13 cellular contexts compared by ENCODE assay signal in genomic region chr3:171384101-171384891, GRCh38.
DNase-seq lines count a peak whose midpoint lies in the region; ATAC-seq and TF ChIP-seq lines count a peak whose summit lies in the region.
"Had no signal": no experiment of that assay in that cellular context is flagged by ENCODE, and none has a peak within 500 bp of the region (broad histone marks: within the 10 kb centered on the region; RNA-seq: fewer than 3 reads in every experiment).

No MANE protein-coding gene starts in this region.

- H3K27ac ChIP-seq in MM.1S (ENCODE audit: low read length), result no peak overlapping the region
- H3K27ac ChIP-seq: C4-2B, tibial artery had no signal

- H3K4me3 Mint-ChIP-seq in activated T-helper 2 cell treated with anti-CD3 and anti-CD28 coated beads, Interferon-gamma antibody, Interleukin-2, Interleukin-4, amounts not matched to agents 10 μg/mL and 5 μg/mL and 100 μg/mL, durations not matched to agents 14 hours and 24 hours and 36 hours (ENCODE audit: low read depth), result peak overlapping the region; percentile 22
- H3K4me3 Mint-ChIP-seq in stimulated activated naive B cell treated with anti-CD40 and anti-IgM and Interleukin-4, amounts not matched to agents 10 μg/mL and 1 μg/mL and 100 μg/mL, for 72 hours, result peak overlapping the region; percentile 8 to 43
- H3K4me3 Mint-ChIP-seq in stimulated activated memory B cell treated with anti-CD40 and anti-IgM and Interleukin-4, amounts not matched to agents 10 μg/mL and 1 μg/mL and 100 μg/mL, for 72 hours, result no peak overlapping the region
- H3K4me3 Mint-ChIP-seq in nephron progenitor cell, result no peak overlapping the region
- H3K4me3 Mint-ChIP-seq: activated naive CD4-positive, alpha-beta T cell treated with anti-CD3 and anti-CD28 coated beads, Interleukin-2, amount 10 ng/mL, durations not matched to agents 7 days and 5 days had no signal

- H3K27ac Mint-ChIP-seq in activated T-helper 2 cell treated with anti-CD3 and anti-CD28 coated beads, Interferon-gamma antibody, Interleukin-2, Interleukin-4, amounts not matched to agents 10 μg/mL and 5 μg/mL and 100 μg/mL, durations not matched to agents 14 hours and 24 hours and 36 hours, result peak overlapping the region; percentile 10
- H3K27ac Mint-ChIP-seq in stimulated activated naive B cell treated with anti-CD40 and anti-IgM and Interleukin-4, amounts not matched to agents 10 μg/mL and 1 μg/mL and 100 μg/mL, for 72 hours, result no peak overlapping the region
- no peak overlapping the region for H3K27ac Mint-ChIP-seq in stimulated activated memory B cell treated with anti-CD40 and anti-IgM and Interleukin-4, amounts not matched to agents 10 μg/mL and 1 μg/mL and 100 μg/mL, for 72 hours
- H3K27ac Mint-ChIP-seq in nephron progenitor cell, result no peak overlapping the region
- H3K27ac Mint-ChIP-seq: activated naive CD4-positive, alpha-beta T cell treated with anti-CD3 and anti-CD28 coated beads, Interleukin-2, amount 10 ng/mL, durations not matched to agents 7 days and 5 days had no signal

- peaks cover 53% of the 10 kb centered on the region for H3K4me1 Mint-ChIP-seq in activated T-helper 2 cell treated with anti-CD3 and anti-CD28 coated beads, Interferon-gamma antibody, Interleukin-2, Interleukin-4, amounts not matched to agents 10 μg/mL and 5 μg/mL and 100 μg/mL, durations not matched to agents 14 hours and 24 hours and 36 hours (ENCODE audit: low read depth)
- H3K4me1 Mint-ChIP-seq in stimulated activated naive B cell treated with anti-CD40 and anti-IgM and Interleukin-4, amounts not matched to agents 10 μg/mL and 1 μg/mL and 100 μg/mL, for 72 hours, result peaks cover 7 to 9% of the 10 kb centered on the region in 2 donors
- H3K4me1 Mint-ChIP-seq in stimulated activated memory B cell treated with anti-CD40 and anti-IgM and Interleukin-4, amounts not matched to agents 10 μg/mL and 1 μg/mL and 100 μg/mL, for 72 hours, result peaks cover 8% of the 10 kb centered on the region
- H3K4me1 Mint-ChIP-seq in nephron progenitor cell, result peaks cover 17% of the 10 kb centered on the region

- H4K20me1 ChIP-seq in MM.1S (ENCODE audit: insufficient read depth, low read length), result no peaks in the 10 kb centered on the region

- H3K4me2 ChIP-seq in MM.1S (ENCODE audit: low read depth, low read length), result no peak overlapping the region

- no peaks in the 10 kb centered on the region for H3K27me3 Mint-ChIP-seq in activated T-helper 2 cell treated with anti-CD3 and anti-CD28 coated beads, Interferon-gamma antibody, Interleukin-2, Interleukin-4, amounts not matched to agents 10 μg/mL and 5 μg/mL and 100 μg/mL, durations not matched to agents 14 hours and 24 hours and 36 hours (ENCODE audit: low read depth)
- peaks cover 4 to 7% of the 10 kb centered on the region in 2 donors for H3K27me3 Mint-ChIP-seq in stimulated activated naive B cell treated with anti-CD40 and anti-IgM and Interleukin-4, amounts not matched to agents 10 μg/mL and 1 μg/mL and 100 μg/mL, for 72 hours
- no peaks in the 10 kb centered on the region for H3K27me3 Mint-ChIP-seq in stimulated activated memory B cell treated with anti-CD40 and anti-IgM and Interleukin-4, amounts not matched to agents 10 μg/mL and 1 μg/mL and 100 μg/mL, for 72 hours
- no peaks in the 10 kb centered on the region for H3K27me3 Mint-ChIP-seq in nephron progenitor cell (ENCODE audit: low read depth, poor library complexity)
- H3K27me3 Mint-ChIP-seq: activated naive CD4-positive, alpha-beta T cell treated with anti-CD3 and anti-CD28 coated beads, Interleukin-2, amount 10 ng/mL, durations not matched to agents 7 days and 5 days had no signal

- H2AFZ ChIP-seq in MM.1S (ENCODE audit: low read length), result no peak overlapping the region

- no peaks in the 10 kb centered on the region for H3F3A ChIP-seq in MM.1S (ENCODE audit: insufficient read depth, low read length)

- TF ChIP-seq CTCF in nephron progenitor cell (IDR thresholded peaks at IDR 0.05) (no peak), MM.1S (IDR thresholded peaks at IDR 0.05; ENCODE audit: low read length) (no peak)

- peak; percentile 8 to 20 for ATAC-seq in stimulated activated naive B cell treated with anti-CD40 and anti-IgM and Interleukin-4, amounts not matched to agents 10 μg/mL and 1 μg/mL and 100 μg/mL, for 72 hours (replicated peaks)
- no peak for ATAC-seq in stimulated activated memory B cell treated with anti-CD40 and anti-IgM and Interleukin-4, amounts not matched to agents 10 μg/mL and 1 μg/mL and 100 μg/mL, for 72 hours

- no peaks in the 10 kb centered on the region for H3K9me2 ChIP-seq in MM.1S (replicated peaks; ENCODE audit: insufficient read depth, low read length)

- no peaks in the 10 kb centered on the region for H3K9me3 Mint-ChIP-seq in activated T-helper 2 cell treated with anti-CD3 and anti-CD28 coated beads, Interferon-gamma antibody, Interleukin-2, Interleukin-4, amounts not matched to agents 10 μg/mL and 5 μg/mL and 100 μg/mL, durations not matched to agents 14 hours and 24 hours and 36 hours
- no peaks in the 10 kb centered on the region for H3K9me3 Mint-ChIP-seq in stimulated activated naive B cell treated with anti-CD40 and anti-IgM and Interleukin-4, amounts not matched to agents 10 μg/mL and 1 μg/mL and 100 μg/mL, for 72 hours
- no peaks in the 10 kb centered on the region for H3K9me3 Mint-ChIP-seq in stimulated activated memory B cell treated with anti-CD40 and anti-IgM and Interleukin-4, amounts not matched to agents 10 μg/mL and 1 μg/mL and 100 μg/mL, for 72 hours
- H3K9me3 Mint-ChIP-seq in nephron progenitor cell, result peaks cover 3% of the 10 kb centered on the region
- H3K9me3 Mint-ChIP-seq: activated naive CD4-positive, alpha-beta T cell treated with anti-CD3 and anti-CD28 coated beads, Interleukin-2, amount 10 ng/mL, durations not matched to agents 7 days and 5 days had no signal

- no peaks in the 10 kb centered on the region for H3K9me3 ChIP-seq in MM.1S (replicated peaks; ENCODE audit: insufficient read depth, low read length)
- H3K9me3 ChIP-seq: tibial artery had no signal

- no peaks in the 10 kb centered on the region for H3K4me1 ChIP-seq in MM.1S (ENCODE audit: low read length)

- H3K4me3 ChIP-seq in MM.1S (ENCODE audit: low read length), result no peak overlapping the region
- H3K4me3 ChIP-seq: tibial artery had no signal

- DNase-seq in HCEC 1CT, result peak; percentile 67
- DNase-seq in activated T-helper 2 cell treated with anti-CD3 and anti-CD28 coated beads, Interferon-gamma antibody, Interleukin-2, Interleukin-4, amounts not matched to agents 10 μg/mL and 5 μg/mL and 100 μg/mL, durations not matched to agents 14 hours and 24 hours and 36 hours (ENCODE audit: low spot score), result no peak
- DNase-seq in hepatic stellate cell (ENCODE audit: low spot score), result peak; percentile 21
- no peak for DNase-seq in stimulated activated naive B cell treated with anti-CD40 and anti-IgM and Interleukin-4, amounts not matched to agents 10 μg/mL and 1 μg/mL and 100 μg/mL, for 72 hours
- DNase-seq in nephron progenitor cell, result no peak
- no peak for DNase-seq in MM.1S
- DNase-seq: activated CD8-positive, alpha-beta memory T cell treated with anti-CD3 and anti-CD28 coated beads for 24 hours; activated naive CD4-positive, alpha-beta T cell treated with anti-CD3 and anti-CD28 coated beads, Interleukin-2, amount 10 ng/mL, durations not matched to agents 7 days and 5 days; NCI-H1105; NCI-H2227 treated with DMSO at 0.1 percent for 48 hours; tibial artery had no signal

- no peaks in the 10 kb centered on the region for H3K27me3 ChIP-seq in MM.1S (replicated peaks; ENCODE audit: insufficient read depth, low read length)
- H3K27me3 ChIP-seq: tibial artery had no signal

- intact Hi-C loops in activated T-helper 2 cell treated with anti-CD3 and anti-CD28 coated beads, Interferon-gamma antibody, Interleukin-2, Interleukin-4, amounts not matched to agents 10 μg/mL and 5 μg/mL and 100 μg/mL, durations not matched to agents 14 hours and 24 hours and 36 hours (cut with micrococcal nuclease), result loop anchor here (2.0 kb wide), 1 partner anchor 75 kb away; no protein-coding TSS in a partner anchor

- no peaks in the 10 kb centered on the region for H3K79me2 ChIP-seq in MM.1S (ENCODE audit: low read length)

- no peak overlapping the region for H3K9ac ChIP-seq in MM.1S (ENCODE audit: low read length)

- peaks cover 15% of the 10 kb centered on the region for H3K36me3 Mint-ChIP-seq in activated T-helper 2 cell treated with anti-CD3 and anti-CD28 coated beads, Interferon-gamma antibody, Interleukin-2, Interleukin-4, amounts not matched to agents 10 μg/mL and 5 μg/mL and 100 μg/mL, durations not matched to agents 14 hours and 24 hours and 36 hours (ENCODE audit: low read depth)
- no peaks in the 10 kb centered on the region for H3K36me3 Mint-ChIP-seq in stimulated activated naive B cell treated with anti-CD40 and anti-IgM and Interleukin-4, amounts not matched to agents 10 μg/mL and 1 μg/mL and 100 μg/mL, for 72 hours
- H3K36me3 Mint-ChIP-seq in stimulated activated memory B cell treated with anti-CD40 and anti-IgM and Interleukin-4, amounts not matched to agents 10 μg/mL and 1 μg/mL and 100 μg/mL, for 72 hours, result no peaks in the 10 kb centered on the region
- no peaks in the 10 kb centered on the region for H3K36me3 Mint-ChIP-seq in nephron progenitor cell (ENCODE audit: low read depth)

- H3K36me3 ChIP-seq in MM.1S (replicated peaks; ENCODE audit: insufficient read depth, low read length), result no peaks in the 10 kb centered on the region
- H3K36me3 ChIP-seq: tibial artery had no signal

Comparison
In these comparisons a context has a peak if more than half of its experiments do, and no peak if none do; other contexts are left out.
1. DNase-seq: peak in HCEC 1CT (single experiment) and hepatic stellate cell (single experiment); none in activated T-helper 2 cell treated with anti-CD3 and anti-CD28 coated beads, Interferon-gamma antibody, Interleukin-2, Interleukin-4, amounts not matched to agents 10 μg/mL and 5 μg/mL and 100 μg/mL, durations not matched to agents 14 hours and 24 hours and 36 hours (single experiment), stimulated activated naive B cell treated with anti-CD40 and anti-IgM and Interleukin-4, amounts not matched to agents 10 μg/mL and 1 μg/mL and 100 μg/mL, for 72 hours (single experiment), nephron progenitor cell (single experiment) and MM.1S (single experiment).
2. H3K4me3 Mint-ChIP-seq: peak in activated T-helper 2 cell treated with anti-CD3 and anti-CD28 coated beads, Interferon-gamma antibody, Interleukin-2, Interleukin-4, amounts not matched to agents 10 μg/mL and 5 μg/mL and 100 μg/mL, durations not matched to agents 14 hours and 24 hours and 36 hours (single experiment) and stimulated activated naive B cell treated with anti-CD40 and anti-IgM and Interleukin-4, amounts not matched to agents 10 μg/mL and 1 μg/mL and 100 μg/mL, for 72 hours (2 of 2); none in stimulated activated memory B cell treated with anti-CD40 and anti-IgM and Interleukin-4, amounts not matched to agents 10 μg/mL and 1 μg/mL and 100 μg/mL, for 72 hours (single experiment) and nephron progenitor cell (single experiment).